Comparison of ENCODE assay signal across 26 cellular contexts in genomic region chr15:95923797-95924196, GRCh38.
"Had no signal": no experiment of that assay in that cellular context is flagged by ENCODE, and none has a peak within 500 bp of the region (broad histone marks: within the 10 kb centered on the region; RNA-seq: fewer than 3 reads in every experiment).

No MANE protein-coding gene starts in this region.

- H3K27ac ChIP-seq: brain microvascular endothelial cell, SJCRH30, SK-N-MC had no signal

- H3K4me3 ChIP-seq: K562, MG63, SJCRH30, SK-N-MC had no signal

- H3K4me1 ChIP-seq: SJCRH30 had no signal

- ATAC-seq: activated CD8-positive, alpha-beta T cell treated with anti-CD3 and anti-CD28 coated beads, Interleukin-2, amount 10 ng/mL, durations not matched to agents 7 days and 5 days; K562; Panc1 had no signal

- FAIRE-seq: K562, TTC549 had no signal

- H3K9me3 ChIP-seq: MG63, SJCRH30 had no signal

- H3K27me3 ChIP-seq: brain microvascular endothelial cell, MG63, SJCRH30 had no signal

- H3K36me3 ChIP-seq: brain microvascular endothelial cell, MG63, SJCRH30 had no signal

- DNase-seq: activated CD4-positive, alpha-beta T cell treated with anti-CD3 and anti-CD28 coated beads, Interleukin-2, amount 10 ng/mL, durations not matched to agents 7 days and 5 days; activated CD4-positive, alpha-beta T cell treated with anti-CD3 and anti-CD28 coated beads, Interleukin-2, amount 50 U/mL, for 48 hours; activated CD8-positive, alpha-beta T cell treated with anti-CD3 and anti-CD28 coated beads, Interleukin-2, amount 10 ng/mL, durations not matched to agents 7 days and 5 days; activated naive CD4-positive, alpha-beta T cell treated with anti-CD3 and anti-CD28 coated beads, Interleukin-2, amount 50 U/mL, for 16 hours; activated naive CD8-positive, alpha-beta T cell treated with anti-CD3 and anti-CD28 coated beads for 36 hours; activated T-cell treated with anti-CD3 and anti-CD28 coated beads, Interleukin-2, amount 50 U/mL, for 24 hours; amniotic stem cell; aorta; brain microvascular endothelial cell; central memory CD4-positive, alpha-beta T cell; MG63; NCI-H1105; NCI-H1417 treated with DMSO at 0.1 percent for 48 hours; NCI-H1694; NCI-H1930; NCI-H2081 treated with DMSO at 0.1 percent for 48 hours; NCI-H226; NCI-H446 treated with DMSO at 0.1 percent for 48 hours; NCI-H524; NCI-H69; SHP77; SJCRH30 had no signal
